In genomic region chr13:71610876-71611275, GRCh38 we compare ENCODE assay signal across 17 cellular contexts.
DNase-seq lines count a peak whose midpoint lies in the region; ATAC-seq and TF ChIP-seq lines count a peak whose summit lies in the region.
"Had no signal": no experiment of that assay in that cellular context is flagged by ENCODE, and none has a peak within 500 bp of the region (broad histone marks: within the 10 kb centered on the region; RNA-seq: fewer than 3 reads in every experiment).

No MANE protein-coding gene starts in this region.

- intact Hi-C loops in activated CD4-positive, alpha-beta T cell treated with anti-CD3 and anti-CD28 coated beads for 36 hours (cut with DNase I, micrococcal nuclease), result no loop called here
- intact Hi-C loops in Calu3 (cut with micrococcal nuclease; ENCODE audit: unreplicated experiment), result no loop called here

- no TSS peak for BruUV-seq in Calu3 (replicated peaks; lab: Mats Ljungman, UMichigan)

- peak; percentile 98 for ATAC-seq in activated CD4-positive, alpha-beta T cell treated with anti-CD3 and anti-CD28 coated beads for 36 hours
- ATAC-seq in naive B cell (ENCODE audit: low read depth in 2 of 2) (peak in 1 of 2 donors; percentile 21), GM21526 (IDR thresholded peaks at IDR 0.05; ENCODE audit: low FRiP score, unreplicated experiment) (no peak)
- ATAC-seq: naive thymus-derived CD8-positive, alpha-beta T cell had no signal

- H3K4me1 Mint-ChIP-seq in activated CD4-positive, alpha-beta T cell treated with anti-CD3 and anti-CD28 coated beads for 36 hours, result peaks cover 9% of the 10 kb centered on the region
- H3K4me1 Mint-ChIP-seq in naive B cell (peaks cover 19 to 24% (median 19%) of the 10 kb centered on the region in 3 donors), Calu3 (ENCODE audit: low read depth, unreplicated experiment) (no peaks in the 10 kb centered on the region)

- peak overlapping the region; percentile 86 for H3K27ac Mint-ChIP-seq in activated CD4-positive, alpha-beta T cell treated with anti-CD3 and anti-CD28 coated beads for 36 hours
- no peak overlapping the region for H3K27ac Mint-ChIP-seq in naive B cell
- H3K27ac Mint-ChIP-seq in Calu3 (ENCODE audit: unreplicated experiment), result no peak overlapping the region
- H3K27ac Mint-ChIP-seq: activated CD4-positive, alpha-beta T cell treated with anti-CD3 and anti-CD28 coated beads, Interleukin-2, amount 10 ng/mL, durations not matched to agents 7 days and 5 days; naive thymus-derived CD8-positive, alpha-beta T cell had no signal

- TF ChIP-seq CTCF in Calu3 (IDR thresholded peaks at IDR 0.05; ENCODE audit: unreplicated experiment), result no peak

- peaks cover 1% of the 10 kb centered on the region for H3K27me3 Mint-ChIP-seq in activated CD4-positive, alpha-beta T cell treated with anti-CD3 and anti-CD28 coated beads for 36 hours
- H3K27me3 Mint-ChIP-seq in naive B cell, result no peaks in the 10 kb centered on the region
- no peaks in the 10 kb centered on the region for H3K27me3 Mint-ChIP-seq in Calu3 (ENCODE audit: unreplicated experiment)
- H3K27me3 Mint-ChIP-seq: activated CD4-positive, alpha-beta T cell treated with anti-CD3 and anti-CD28 coated beads, Interleukin-2, amount 10 ng/mL, durations not matched to agents 7 days and 5 days had no signal

- no peaks in the 10 kb centered on the region for H3K36me3 Mint-ChIP-seq in activated CD4-positive, alpha-beta T cell treated with anti-CD3 and anti-CD28 coated beads for 36 hours (ENCODE audit: low read depth)
- no peaks in the 10 kb centered on the region for H3K36me3 Mint-ChIP-seq in naive B cell
- no peaks in the 10 kb centered on the region for H3K36me3 Mint-ChIP-seq in Calu3 (ENCODE audit: insufficient read depth, unreplicated experiment)
- H3K36me3 Mint-ChIP-seq: naive thymus-derived CD8-positive, alpha-beta T cell had no signal

- CTCF ChIA-PET in activated CD4-positive, alpha-beta T cell treated with anti-CD3 and anti-CD28 coated beads for 36 hours (lab: Charles Lee), result no interaction called here
- CTCF ChIA-PET in Calu3 (lab: Charles Lee), result no interaction called here

- POLR2A ChIA-PET in activated CD4-positive, alpha-beta T cell treated with anti-CD3 and anti-CD28 coated beads for 36 hours (lab: Charles Lee), result no interaction called here

- DNase-seq in activated CD4-positive, alpha-beta T cell treated with anti-CD3 and anti-CD28 coated beads for 36 hours, result peak; percentile 8
- no peak for DNase-seq in activated CD4-positive, alpha-beta T cell treated with anti-CD3 and anti-CD28 coated beads for 1 hour
- DNase-seq in NAMALWA (ENCODE audit: low spot score), result peak; percentile 83
- peak; percentile 59 for DNase-seq in NOMO-1 treated with DMSO at 0.1 percent for 48 hours (lab: John Stamatoyannopoulos, UW; ENCODE audit: unreplicated experiment)
- DNase-seq in naive B cell, result no peak
- no peak for DNase-seq in Calu3
- DNase-seq in activated gamma-delta T cell (lab: John Stamatoyannopoulos, UW), result no peak
- DNase-seq: activated CD4-positive, alpha-beta T cell treated with anti-CD3 and anti-CD28 coated beads, Interleukin-2, amount 10 ng/mL, durations not matched to agents 7 days and 5 days; amniotic stem cell; cerebellar nuclear complex; MG63; naive thymus-derived CD8-positive, alpha-beta T cell; NCI-H510A; SHP77; substantia nigra; T1000 had no signal

- H3K4me3 Mint-ChIP-seq in activated CD4-positive, alpha-beta T cell treated with anti-CD3 and anti-CD28 coated beads for 36 hours, result peak overlapping the region; percentile 51
- H3K4me3 Mint-ChIP-seq in naive B cell (peak overlapping the region in 5 of 8 donors; percentile 9 to 79 (median 28)), Calu3 (ENCODE audit: low read depth, unreplicated experiment) (no peak overlapping the region)
- H3K4me3 Mint-ChIP-seq: activated CD4-positive, alpha-beta T cell treated with anti-CD3 and anti-CD28 coated beads, Interleukin-2, amount 10 ng/mL, durations not matched to agents 7 days and 5 days; naive thymus-derived CD8-positive, alpha-beta T cell had no signal

- H3K9me3 Mint-ChIP-seq in activated CD4-positive, alpha-beta T cell treated with anti-CD3 and anti-CD28 coated beads for 36 hours (ENCODE audit: low read depth), result no peaks in the 10 kb centered on the region
- H3K9me3 Mint-ChIP-seq in naive B cell (no peaks in the 10 kb centered on the region), Calu3 (ENCODE audit: low read depth, unreplicated experiment) (peaks cover 3% of the 10 kb centered on the region)
- H3K9me3 Mint-ChIP-seq: activated CD4-positive, alpha-beta T cell treated with anti-CD3 and anti-CD28 coated beads, Interleukin-2, amount 10 ng/mL, durations not matched to agents 7 days and 5 days had no signal

Comparison
In these comparisons a context has a peak if more than half of its experiments do, and no peak if none do; other contexts are left out.
1. DNase-seq: peak in activated CD4-positive, alpha-beta T cell treated with anti-CD3 and anti-CD28 coated beads for 36 hours (single experiment), NAMALWA (single experiment) and NOMO-1 treated with DMSO at 0.1 percent for 48 hours (single experiment); none in activated CD4-positive, alpha-beta T cell treated with anti-CD3 and anti-CD28 coated beads for 1 hour (single experiment), naive B cell (single experiment), Calu3 (single experiment) and activated gamma-delta T cell (single experiment).